Comparison of ENCODE assay signal across 27 cellular contexts in the genomic region with DNA sequence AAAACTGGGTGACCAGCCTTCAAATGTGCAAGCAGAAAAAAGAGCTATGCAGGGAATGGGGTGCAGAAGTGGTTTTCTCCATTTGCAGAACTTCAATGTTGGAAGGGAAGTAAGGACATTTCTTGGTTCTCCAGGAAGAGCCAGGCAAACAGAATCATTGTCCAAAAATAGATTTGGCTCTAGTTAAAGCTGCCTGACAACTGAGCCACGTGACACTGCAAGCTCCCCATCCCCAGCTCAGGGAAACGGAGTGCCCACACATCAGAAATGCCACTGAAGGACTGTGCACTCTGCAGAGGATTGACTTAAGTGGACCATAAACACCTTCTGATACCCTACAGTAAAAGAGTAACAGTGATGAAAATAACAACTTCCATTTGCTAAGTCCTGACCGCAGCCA.
"Had no signal": no experiment of that assay in that cellular context is flagged by ENCODE, and none has a peak within 500 bp of the region (broad histone marks: within the 10 kb centered on the region; RNA-seq: fewer than 3 reads in every experiment).

No MANE protein-coding gene starts in this region.

- DNase-seq: activated CD4-positive, alpha-beta memory T cell treated with anti-CD3 and anti-CD28 coated beads, Interleukin-2, amount 10 ng/mL, durations not matched to agents 7 days and 5 days; activated CD4-positive, alpha-beta T cell treated with anti-CD3 and anti-CD28 coated beads for 1 hour; activated CD4-positive, alpha-beta T cell treated with anti-CD3 and anti-CD28 coated beads, Interleukin-2, amount 10 ng/mL, durations not matched to agents 7 days and 5 days; activated CD8-positive, alpha-beta memory T cell treated with anti-CD3 and anti-CD28 coated beads, Interleukin-2, amount 50 U/mL, for 48 hours; activated gamma-delta T cell; activated naive CD4-positive, alpha-beta T cell treated with anti-CD3 and anti-CD28 coated beads, Interleukin-2, amount 50 U/mL, for 16 hours; activated T-cell treated with anti-CD3 and anti-CD28 coated beads, Interleukin-2, amount 50 U/mL, for 24 hours; amniotic stem cell; brain microvascular endothelial cell; effector CD8-positive, alpha-beta T cell; gastrocnemius medialis; glutamatergic neuron; hippocampal formation; immature natural killer cell; kidney; lower lobe of right lung; mesendoderm; natural killer cell; small intestine; stimulated activated CD4-positive, alpha-beta T cell treated with anti-CD3 and anti-CD28 coated beads, Interleukin-4, amount 100 ng/mL, for 24 hours; T-helper 17 cell; uterus had no signal

- H3K36me3 ChIP-seq: brain microvascular endothelial cell, gastrocnemius medialis, lower lobe of right lung, uterus had no signal

- H3K27me3 ChIP-seq: brain microvascular endothelial cell, gastrocnemius medialis, uterus had no signal

- H3K4me3 ChIP-seq: gastrocnemius medialis, lower lobe of right lung, uterus had no signal

- H3K27ac ChIP-seq: brain microvascular endothelial cell, gastrocnemius medialis, lower lobe of right lung, uterus had no signal

- H3K4me1 ChIP-seq: gastrocnemius medialis, lower lobe of right lung, uterus had no signal

- ATAC-seq: gastrocnemius medialis; lower lobe of right lung; natural killer cell; sciatic nerve; stimulated activated effector memory CD8-positive, alpha-beta T cell treated with anti-CD3 and anti-CD28 coated beads, Interleukin-12 subunit alpha, Interleukin-12 subunit beta, amount 100 ng/mL, for 72 hours; T-helper 17 cell; WTC11 had no signal

- H3K9me3 ChIP-seq: gastrocnemius medialis, lower lobe of right lung, uterus had no signal

- FAIRE-seq: astrocyte, colon, kidney, small intestine had no signal
